ENCODE assay signal across 20 cellular contexts in genomic region chrX:66676413-66676812, GRCh38. TPM values are rescaled to one million over a fixed set of nuclear protein-coding genes. Genes with fewer than 3 reads are reported as not detected.
DNase-seq lines count a peak whose midpoint lies in the region; ATAC-seq and TF ChIP-seq lines count a peak whose summit lies in the region.
"Had no signal": no experiment of that assay in that cellular context is flagged by ENCODE, and none has a peak within 500 bp of the region (broad histone marks: within the 10 kb centered on the region; RNA-seq: fewer than 3 reads in every experiment).

No MANE protein-coding gene starts in this region.

- CTCF ChIA-PET in MCF 10A (lab: Yijun Ruan, JAX): no interaction called here

- peak overlapping the region; percentile 60 for H3K27ac Mint-ChIP-seq in MCF 10A (ENCODE audit: low read depth, unreplicated experiment)
- H3K27ac Mint-ChIP-seq: CD4-positive, CD25-positive, alpha-beta regulatory T cell; nephron progenitor cell; type B pancreatic cell had no signal

- H3K4me3 Mint-ChIP-seq in MCF 10A (ENCODE audit: unreplicated experiment): peak overlapping the region; percentile 19
- H3K4me3 Mint-ChIP-seq: CD4-positive, CD25-positive, alpha-beta regulatory T cell; nephron progenitor cell; type B pancreatic cell had no signal

- no peak for TF ChIP-seq POLR2A in breast epithelium (IDR thresholded peaks at IDR 0.05)

- ATAC-seq in HG03521 (IDR thresholded peaks at IDR 0.05; ENCODE audit: unreplicated experiment) (no peak), HG03354 (IDR thresholded peaks at IDR 0.05; ENCODE audit: poor library complexity, severe bottlenecking, unreplicated experiment) (no peak), HG02885 (IDR thresholded peaks at IDR 0.05; ENCODE audit: poor library complexity, unreplicated experiment) (no peak)
- ATAC-seq: stimulated activated naive CD8-positive, alpha-beta T cell treated with anti-CD3 and anti-CD28 coated beads, Interleukin-15, Interleukin-2, amounts not matched to agents 100 U/mL and 50 U/mL, for 24 hours had no signal

- no peaks in the 10 kb centered on the region for H3K27me3 Mint-ChIP-seq in MCF 10A (ENCODE audit: insufficient read depth, unreplicated experiment)
- H3K27me3 Mint-ChIP-seq: type B pancreatic cell had no signal

- peak; percentile 64 for DNase-seq in MCF 10A (ENCODE audit: unreplicated experiment)
- DNase-seq in breast epithelium (ENCODE audit: low spot score in 2 of 2): no peak
- DNase-seq in brain microvascular endothelial cell: peak; percentile 1
- peak; percentile 6 for DNase-seq in fibroblast of villous mesenchyme (ENCODE audit: low read depth)
- no peak for DNase-seq in NCI-H1092 treated with DMSO at 0.1 percent for 48 hours (lab: John Stamatoyannopoulos, UW)
- DNase-seq: 8988T; activated CD4-positive, alpha-beta T cell treated with anti-CD3 and anti-CD28 coated beads for 1 hour; activated effector memory CD4-positive, alpha-beta T cell treated with anti-CD3 and anti-CD28 coated beads, Interleukin-2, amount 50 U/mL, for 16 hours; CD4-positive, CD25-positive, alpha-beta regulatory T cell; DMS79; kidney; NCI-H187; nephron progenitor cell; stimulated activated naive CD8-positive, alpha-beta T cell treated with anti-CD3 and anti-CD28 coated beads, Interleukin-15, Interleukin-2, amounts not matched to agents 100 U/mL and 50 U/mL, for 24 hours; T1000 had no signal

- H3K36me3 Mint-ChIP-seq in MCF 10A (ENCODE audit: insufficient read depth, unreplicated experiment): no peaks in the 10 kb centered on the region
- H3K36me3 Mint-ChIP-seq: CD4-positive, CD25-positive, alpha-beta regulatory T cell; type B pancreatic cell had no signal

- BruUV-seq in MCF 10A (replicated peaks; lab: Mats Ljungman, UMichigan): TSS peak; percentile 86

- in situ Hi-C loops in brain microvascular endothelial cell (cut with HindIII; ENCODE audit: low pct_ligation_motif_present, low sequenced_read_pairs): no loop called here

- H3K36me3 ChIP-seq in breast epithelium (no peaks in the 10 kb centered on the region), brain microvascular endothelial cell (replicated peaks) (no peaks in the 10 kb centered on the region)

- H3K9me3 ChIP-seq in breast epithelium: peaks cover 0 to 12% of the 10 kb centered on the region in 2 donors

- TF ChIP-seq CTCF in MCF 10A (IDR thresholded peaks at IDR 0.05; ENCODE audit: unreplicated experiment) (no peak), breast epithelium (IDR thresholded peaks at IDR 0.05) (no peak), brain microvascular endothelial cell (IDR thresholded peaks at IDR 0.05; ENCODE audit: low read depth, low read length, missing control alignments) (no peak), fibroblast of villous mesenchyme (IDR thresholded peaks at IDR 0.05; ENCODE audit: insufficient read depth, low read depth, low read length) (no peak)

- POLR2A ChIA-PET in MCF 10A (lab: Yijun Ruan, JAX): no interaction called here

- H3K27ac ChIP-seq in breast epithelium (peak overlapping the region in 1 of 2 donors; percentile 48), brain microvascular endothelial cell (peak overlapping the region; percentile 88)
- H3K27ac ChIP-seq: hepatocyte had no signal

- peaks cover 16% of the 10 kb centered on the region for H3K4me1 Mint-ChIP-seq in MCF 10A (ENCODE audit: insufficient read depth, unreplicated experiment)
- H3K4me1 Mint-ChIP-seq: CD4-positive, CD25-positive, alpha-beta regulatory T cell; nephron progenitor cell had no signal

- H3K27me3 ChIP-seq in breast epithelium: peaks cover 0 to 18% of the 10 kb centered on the region in 2 donors
- H3K27me3 ChIP-seq in brain microvascular endothelial cell (replicated peaks): no peaks in the 10 kb centered on the region
- H3K27me3 ChIP-seq: hepatocyte had no signal

- peaks cover 20% of the 10 kb centered on the region for H3K9me3 Mint-ChIP-seq in MCF 10A (ENCODE audit: unreplicated experiment)
- H3K9me3 Mint-ChIP-seq: CD4-positive, CD25-positive, alpha-beta regulatory T cell; type B pancreatic cell had no signal

- no peaks in the 10 kb centered on the region for H3K4me1 ChIP-seq in breast epithelium

- intact Hi-C loops in MCF 10A (cut with micrococcal nuclease) (loop anchor here (2.0 kb wide), 1 partner anchor 52 kb away; no protein-coding TSS in a partner anchor), breast epithelium (cut with DNase I; ENCODE audit: low total_unique reads) (no loop called here)

- H3K4me3 ChIP-seq in breast epithelium (no peak overlapping the region), brain microvascular endothelial cell (ENCODE audit: low read depth, low read length) (no peak overlapping the region), fibroblast of villous mesenchyme (ENCODE audit: low read depth, low read length) (no peak overlapping the region)
- H3K4me3 ChIP-seq: hepatocyte had no signal

RNA-seq across cellular contexts. Expression of gene EDA2R, which starts 37.5 kb away (rescaled TPM):
- total RNA-seq in MCF 10A (2022) (30.3 and 32.4 TPM in 2 replicates), breast epithelium (1 to 10 TPM; 2.2 to 7.0 (median 6.2) TPM), fibroblast of villous mesenchyme (8.1 and 18.1 TPM in 2 replicates)
- total RNA-seq: CD4-positive, CD25-positive, alpha-beta regulatory T cell had no signal

Comparison
In these comparisons a context has a peak if more than half of its experiments do, and no peak if none do; other contexts are left out.
1. DNase-seq: peak in MCF 10A (single experiment), brain microvascular endothelial cell (single experiment) and fibroblast of villous mesenchyme (single experiment); none in breast epithelium (0 of 2) and NCI-H1092 treated with DMSO at 0.1 percent for 48 hours (single experiment).